9 cellular contexts compared by ENCODE assay signal in the genomic region with DNA sequence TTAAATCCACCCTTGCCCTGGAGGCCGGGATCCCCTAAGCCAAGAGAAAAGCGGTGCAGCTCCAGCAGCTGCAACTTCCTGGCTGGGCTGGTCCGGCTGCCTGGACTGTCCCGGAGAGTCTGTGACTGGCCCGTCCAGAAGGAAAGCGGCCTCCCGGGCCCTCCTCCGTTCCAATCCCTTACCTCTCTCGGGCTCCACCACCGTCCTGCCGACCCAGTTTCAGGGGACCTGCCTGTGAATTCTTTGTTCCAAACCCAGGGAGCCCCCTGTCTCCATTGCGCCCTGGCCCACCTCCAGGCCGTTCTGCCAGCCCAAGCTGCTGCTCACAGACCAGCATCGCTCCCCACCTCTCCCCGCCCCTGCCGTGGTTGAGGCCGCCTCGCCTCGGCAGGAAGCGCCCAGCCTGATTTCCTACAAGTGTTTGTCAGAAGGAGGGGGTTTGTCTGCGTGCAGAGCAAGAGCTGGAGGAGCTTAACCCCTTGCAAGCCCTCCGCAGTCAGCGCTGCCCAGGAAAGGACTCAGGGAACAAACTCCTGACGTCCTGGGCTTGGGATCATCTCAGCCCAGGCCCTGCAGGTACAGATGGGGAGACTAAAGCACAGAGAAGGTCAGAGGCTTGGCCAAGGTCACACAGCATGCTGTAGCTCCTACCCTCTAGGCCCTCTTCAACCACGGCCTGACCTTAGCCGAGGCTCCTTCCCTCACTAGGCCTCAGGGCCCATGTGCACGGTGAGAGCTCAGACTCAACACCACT. TPM values are rescaled to one million over a fixed set of nuclear protein-coding genes. Genes with fewer than 3 reads are reported as not detected.
A peak's percentile ranks its signal among the peaks of the same experiment; 100 is the strongest.
DNase-seq lines count a peak whose midpoint lies in the region; TF ChIP-seq lines count a peak whose summit lies in the region.
"Had no signal": no experiment of that assay in that cellular context is flagged by ENCODE, and none has a peak within 500 bp of the region (broad histone marks: within the 10 kb centered on the region; RNA-seq: fewer than 3 reads in every experiment).

A gene with protein sequence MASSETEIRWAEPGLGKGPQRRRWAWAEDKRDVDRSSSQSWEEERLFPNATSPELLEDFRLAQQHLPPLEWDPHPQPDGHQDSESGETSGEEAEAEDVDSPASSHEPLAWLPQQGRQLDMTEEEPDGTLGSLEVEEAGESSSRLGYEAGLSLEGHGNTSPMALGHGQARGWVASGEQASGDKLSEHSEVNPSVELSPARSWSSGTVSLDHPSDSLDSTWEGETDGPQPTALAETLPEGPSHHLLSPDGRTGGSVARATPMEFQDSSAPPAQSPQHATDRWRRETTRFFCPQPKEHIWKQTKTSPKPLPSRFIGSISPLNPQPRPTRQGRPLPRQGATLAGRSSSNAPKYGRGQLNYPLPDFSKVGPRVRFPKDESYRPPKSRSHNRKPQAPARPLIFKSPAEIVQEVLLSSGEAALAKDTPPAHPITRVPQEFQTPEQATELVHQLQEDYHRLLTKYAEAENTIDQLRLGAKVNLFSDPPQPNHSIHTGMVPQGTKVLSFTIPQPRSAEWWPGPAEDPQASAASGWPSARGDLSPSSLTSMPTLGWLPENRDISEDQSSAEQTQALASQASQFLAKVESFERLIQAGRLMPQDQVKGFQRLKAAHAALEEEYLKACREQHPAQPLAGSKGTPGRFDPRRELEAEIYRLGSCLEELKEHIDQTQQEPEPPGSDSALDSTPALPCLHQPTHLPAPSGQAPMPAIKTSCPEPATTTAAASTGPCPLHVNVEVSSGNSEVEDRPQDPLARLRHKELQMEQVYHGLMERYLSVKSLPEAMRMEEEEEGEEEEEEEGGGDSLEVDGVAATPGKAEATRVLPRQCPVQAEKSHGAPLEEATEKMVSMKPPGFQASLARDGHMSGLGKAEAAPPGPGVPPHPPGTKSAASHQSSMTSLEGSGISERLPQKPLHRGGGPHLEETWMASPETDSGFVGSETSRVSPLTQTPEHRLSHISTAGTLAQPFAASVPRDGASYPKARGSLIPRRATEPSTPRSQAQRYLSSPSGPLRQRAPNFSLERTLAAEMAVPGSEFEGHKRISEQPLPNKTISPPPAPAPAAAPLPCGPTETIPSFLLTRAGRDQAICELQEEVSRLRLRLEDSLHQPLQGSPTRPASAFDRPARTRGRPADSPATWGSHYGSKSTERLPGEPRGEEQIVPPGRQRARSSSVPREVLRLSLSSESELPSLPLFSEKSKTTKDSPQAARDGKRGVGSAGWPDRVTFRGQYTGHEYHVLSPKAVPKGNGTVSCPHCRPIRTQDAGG (N-terminal part only) (minus strand): TSS at position 305 of the 754 bp plus-strand sequence. CDS start 6,649 bp downstream, outside the sequence.

- TF ChIP-seq CTCF in KMS-11 (conservative IDR thresholded peaks at IDR 0.05; ENCODE audit: low read depth, low read length) (no peak), colonic mucosa (IDR thresholded peaks at IDR 0.05) (no peak), liver (IDR thresholded peaks at IDR 0.05; ENCODE audit: low read depth, low read length, missing input control) (no peak)

- peak within 1 kb of the TSS; percentile 99 for H3K4me3 Mint-ChIP-seq in activated CD4-positive, alpha-beta T cell treated with anti-CD3 and anti-CD28 coated beads, Interleukin-2, amount 10 ng/mL, durations not matched to agents 7 days and 5 days

- H3K4me2 ChIP-seq in KMS-11 = peak within 1 kb of the TSS; percentile 100

- H3K27me3 Mint-ChIP-seq in activated CD4-positive, alpha-beta T cell treated with anti-CD3 and anti-CD28 coated beads, Interleukin-2, amount 10 ng/mL, durations not matched to agents 7 days and 5 days = no peaks in the 10 kb centered on the region

- H3K4me1 ChIP-seq in KMS-11 (ENCODE audit: low read depth, poor library complexity, severe bottlenecking) (peaks cover 67% of the 10 kb centered on the region), colonic mucosa (peaks cover 16% of the 10 kb centered on the region), liver (ENCODE audit: control insufficient read depth in 4 of 4, insufficient read depth in 4 of 4, low read length in 3 of 4) (peaks cover 14 to 78% (median 60%) of the 10 kb centered on the region in 4 donors)

- no peaks in the 10 kb centered on the region for H3K9me3 ChIP-seq in colonic mucosa
- no peaks in the 10 kb centered on the region for H3K9me3 ChIP-seq in liver (ENCODE audit: control insufficient read depth in 4 of 4, low read length in 3 of 4)

- CTCF ChIA-PET in activated CD4-positive, alpha-beta T cell treated with anti-CD3 and anti-CD28 coated beads, Interleukin-2, amount 10 ng/mL, durations not matched to agents 7 days and 5 days (lab: Charles Lee) = interaction anchor here (0.5 to 6.4 kb wide), 12 partner anchors 8 to 610 kb away, joined by 3 to 45 read pairs (median 10); no protein-coding TSS in a partner anchor

- peak in 1 of 2 donors; percentile 11 for TF ChIP-seq RAD21 in liver (IDR thresholded peaks at IDR 0.05)

- no peaks in the 10 kb centered on the region for H3K9me3 Mint-ChIP-seq in activated CD4-positive, alpha-beta T cell treated with anti-CD3 and anti-CD28 coated beads, Interleukin-2, amount 10 ng/mL, durations not matched to agents 7 days and 5 days

- H3K36me3 Mint-ChIP-seq in activated CD4-positive, alpha-beta T cell treated with anti-CD3 and anti-CD28 coated beads, Interleukin-2, amount 10 ng/mL, durations not matched to agents 7 days and 5 days (ENCODE audit: low read depth) = peaks cover 81% of the 10 kb centered on the region

- H4K20me1 ChIP-seq in KMS-11 (ENCODE audit: insufficient read depth) = no peaks in the 10 kb centered on the region

- H3K27me3 ChIP-seq in KMS-11 (ENCODE audit: insufficient read depth, low read depth) = no peaks in the 10 kb centered on the region
- no peaks in the 10 kb centered on the region for H3K27me3 ChIP-seq in colonic mucosa
- no peaks in the 10 kb centered on the region for H3K27me3 ChIP-seq in liver (ENCODE audit: control insufficient read depth in 4 of 4, insufficient read depth in 4 of 4, low read length in 3 of 4)

- peak within 1 kb of the TSS; percentile 91 for H3K27ac Mint-ChIP-seq in activated CD4-positive, alpha-beta T cell treated with anti-CD3 and anti-CD28 coated beads, Interleukin-2, amount 10 ng/mL, durations not matched to agents 7 days and 5 days

- WGBS in liver = 39% methylated on average over 27 of the region's 27 CpGs

- peak within 1 kb of the TSS; percentile 20; the same call in 1 of the 2 replicates for H2AFZ ChIP-seq in KMS-11 (ENCODE audit: low read depth)

- DNase-seq in NK-92 treated with Interleukin-12 subunit alpha and Interleukin-12 subunit beta, amount 100 ng/mL, for 24 hours (lab: John Stamatoyannopoulos, UW) = peak; percentile 73
- DNase-seq in NK-92 (lab: John Stamatoyannopoulos, UW; ENCODE audit: unreplicated experiment) = no peak
- DNase-seq in activated CD4-positive, alpha-beta T cell treated with anti-CD3 and anti-CD28 coated beads, Interleukin-2, amount 10 ng/mL, durations not matched to agents 7 days and 5 days = peak; percentile 93
- peak; percentile 84 for DNase-seq in colonic mucosa
- peak; percentile 85 for DNase-seq in stimulated activated CD4-positive, alpha-beta T cell treated with anti-CD3 and anti-CD28 coated beads, Interleukin-4, amount 100 ng/mL, for 24 hours
- DNase-seq in NCI-H2196 (lab: John Stamatoyannopoulos, UW; ENCODE audit: unreplicated experiment) = no peak

- H3K27ac ChIP-seq in KMS-11 (peak within 1 kb of the TSS; percentile 95), colonic mucosa (peak within 1 kb of the TSS; percentile 90), liver (ENCODE audit: low read depth in 1 of 2, low read length in 2 of 2) (peak within 1 kb of the TSS; percentile 75 to 97)
- H3K27ac ChIP-seq: C4-2B had no signal

- H3K9ac ChIP-seq in KMS-11 (peak within 1 kb of the TSS; percentile 77), colonic mucosa (ENCODE audit: low read depth in 2 of 2, low read length in 2 of 2) (peak within 1 kb of the TSS; percentile 64 to 88), liver (ENCODE audit: low read depth in 1 of 2, low read length in 2 of 2) (peak within 1 kb of the TSS; percentile 68 to 75)

- H3K4me1 Mint-ChIP-seq in activated CD4-positive, alpha-beta T cell treated with anti-CD3 and anti-CD28 coated beads, Interleukin-2, amount 10 ng/mL, durations not matched to agents 7 days and 5 days = peaks cover 56% of the 10 kb centered on the region

- H3K4me3 ChIP-seq in KMS-11 (IDR thresholded peaks at IDR 0.05; ENCODE audit: insufficient read depth, low read depth, low read length) = no peak within 1 kb of the TSS
- H3K4me3 ChIP-seq in colonic mucosa = peak within 1 kb of the TSS; percentile 49
- H3K4me3 ChIP-seq in liver (ENCODE audit: low read depth in 1 of 3, low read length in 3 of 3) = peak within 1 kb of the TSS; percentile 40 to 67 (median 53)

- intact Hi-C loops in colonic mucosa (cut with DNase I) = no loop called here

- peaks cover 81% of the 10 kb centered on the region for H3K79me2 ChIP-seq in KMS-11 (ENCODE audit: insufficient read depth, low read depth)

- POLR2A ChIA-PET in activated CD4-positive, alpha-beta T cell treated with anti-CD3 and anti-CD28 coated beads, Interleukin-2, amount 10 ng/mL, durations not matched to agents 7 days and 5 days (lab: Charles Lee) = interaction anchor here (0.6 to 1.8 kb wide), 9 partner anchors 7 to 48 kb away, joined by 3 to 9 read pairs (median 3); no protein-coding TSS in a partner anchor

- H3K36me3 ChIP-seq in KMS-11 (ENCODE audit: insufficient read depth) (no peaks in the 10 kb centered on the region), colonic mucosa (no peaks in the 10 kb centered on the region), liver (ENCODE audit: control insufficient read depth in 4 of 4, insufficient read depth in 3 of 4, low read depth in 1 of 4, low read length in 3 of 4) (no peaks in the 10 kb centered on the region)

TF ChIP-seq in liver, 16 proteins besides CTCF, POLR2A, EP300 and RAD21 (continues in another document):
- no peak for TF ChIP-seq HNF4G (IDR thresholded peaks at IDR 0.05)
- TF ChIP-seq, protein P1, sequence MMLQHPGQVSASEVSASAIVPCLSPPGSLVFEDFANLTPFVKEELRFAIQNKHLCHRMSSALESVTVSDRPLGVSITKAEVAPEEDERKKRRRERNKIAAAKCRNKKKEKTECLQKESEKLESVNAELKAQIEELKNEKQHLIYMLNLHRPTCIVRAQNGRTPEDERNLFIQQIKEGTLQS (IDR thresholded peaks at IDR 0.05) = no peak
- TF ChIP-seq TAF1 (conservative IDR thresholded peaks at IDR 0.05) = peak; percentile 30
- no peak for TF ChIP-seq EGR1 (IDR thresholded peaks at IDR 0.05; ENCODE audit: low read depth in 2 of 2)
- TF ChIP-seq YY1 (IDR thresholded peaks at IDR 0.05) = peak; percentile 21

RNA-seq across cellular contexts. Expression of the gene that starts here (rescaled TPM):
- total RNA-seq in activated CD4-positive, alpha-beta T cell treated with anti-CD3 and anti-CD28 coated beads, Interleukin-2, amount 10 ng/mL, durations not matched to agents 7 days and 5 days = 100 to 1,000 TPM; 300 to 364 TPM
- 10 to 100 TPM; 26.9 to 44.9 TPM for total RNA-seq in colonic mucosa
- total RNA-seq in liver = 10 to 100 TPM in 1 of 2 donors, 1 to 10 TPM in 1; 7.2 to 31.7 TPM
- polyA plus RNA-seq in liver = 1 to 10 TPM; 4.2 to 6.6 TPM

Comparison
In these comparisons a context has a peak if more than half of its experiments do, and no peak if none do; other contexts are left out.
1. RNA of the gene that starts here (total RNA-seq): 300 to 364 TPM in activated CD4-positive, alpha-beta T cell treated with anti-CD3 and anti-CD28 coated beads, Interleukin-2, amount 10 ng/mL, durations not matched to agents 7 days and 5 days; 26.9 to 44.9 TPM in colonic mucosa and 7.2 to 31.7 TPM in liver; every median in the first group is over 4 times any median in the second.
2. DNase-seq: peak in NK-92 treated with Interleukin-12 subunit alpha and Interleukin-12 subunit beta, amount 100 ng/mL, for 24 hours (single experiment), activated CD4-positive, alpha-beta T cell treated with anti-CD3 and anti-CD28 coated beads, Interleukin-2, amount 10 ng/mL, durations not matched to agents 7 days and 5 days (single experiment), colonic mucosa (single experiment) and stimulated activated CD4-positive, alpha-beta T cell treated with anti-CD3 and anti-CD28 coated beads, Interleukin-4, amount 100 ng/mL, for 24 hours (single experiment); none in NK-92 (single experiment) and NCI-H2196 (single experiment).
3. Peak in every context shown above with its lines, with median percentiles within 50 percentile points of each other: H3K27ac ChIP-seq and H3K9ac ChIP-seq.